ENCODE assay signal across 7 cellular contexts in genomic region chr11:3164138-3164539, GRCh38. TPM values are rescaled to one million over a fixed set of nuclear protein-coding genes. Genes with fewer than 3 reads are reported as not detected.
DNase-seq lines count a peak whose midpoint lies in the region.

No MANE protein-coding gene starts in this region.

- H3K9me3 ChIP-seq in iPS-20b (ENCODE audit: insufficient read depth, low read depth, low read length) = no peaks in the 10 kb centered on the region
- no peaks in the 10 kb centered on the region for H3K9me3 ChIP-seq in subcutaneous abdominal adipose tissue (ENCODE audit: control insufficient read depth in 5 of 5, low read length in 5 of 5)

- H3K4me1 ChIP-seq in iPS-20b (ENCODE audit: insufficient read depth, low read length) (peaks cover 10% of the 10 kb centered on the region; the same call in 1 of the 2 replicates), subcutaneous abdominal adipose tissue (ENCODE audit: control insufficient read depth in 5 of 5, insufficient read depth in 5 of 5, low read length in 5 of 5) (peaks cover 11 to 66% (median 65%) of the 10 kb centered on the region in 5 donors)

- H3K27ac ChIP-seq in angular gyrus (ENCODE audit: low read depth, low read length) (peak overlapping the region; percentile 4), iPS-20b (ENCODE audit: low read length) (no peak overlapping the region), subcutaneous abdominal adipose tissue (ENCODE audit: low read depth, low read length) (peak overlapping the region; percentile 46)

- peaks cover 75% of the 10 kb centered on the region for H3K27me3 ChIP-seq in iPS-20b (ENCODE audit: insufficient read depth, low read length)
- peaks cover 0 to 4% (median 3%) of the 10 kb centered on the region in 5 donors for H3K27me3 ChIP-seq in subcutaneous abdominal adipose tissue (ENCODE audit: control insufficient read depth in 5 of 5, insufficient read depth in 4 of 5, low read length in 5 of 5)

- H3K9ac ChIP-seq in iPS-20b (ENCODE audit: low read depth, low read length) (peak overlapping the region; percentile 13; the same call in 1 of the 2 replicates), subcutaneous abdominal adipose tissue (ENCODE audit: low read length in 5 of 5) (peak overlapping the region; percentile 65 to 87 (median 77))

- DNase-seq in Jurkat, Clone E6-1 (ENCODE audit: low read depth, low spot score) = no peak
- no peak for DNase-seq in cerebellar nuclear complex (lab: John Stamatoyannopoulos, UW)
- no peak for DNase-seq in activated CD8-positive, alpha-beta memory T cell treated with anti-CD3 and anti-CD28 coated beads, Interleukin-2, amount 50 U/mL, for 4 hours
- no peak for DNase-seq in NCI-H128 (lab: John Stamatoyannopoulos, UW; ENCODE audit: unreplicated experiment)

- H3K4me3 ChIP-seq in Jurkat, Clone E6-1 (ENCODE audit: low read length) = peak overlapping the region; percentile 91
- H3K4me3 ChIP-seq in iPS-20b (ENCODE audit: low read length) (peak overlapping the region; percentile 78), subcutaneous abdominal adipose tissue (ENCODE audit: low read depth in 1 of 5, low read length in 5 of 5) (peak overlapping the region; percentile 72 to 90 (median 83))

- H3K36me3 ChIP-seq in iPS-20b (ENCODE audit: insufficient read depth, low read depth, low read length) (no peaks in the 10 kb centered on the region), subcutaneous abdominal adipose tissue (ENCODE audit: control insufficient read depth in 5 of 5, insufficient read depth in 5 of 5, low read length in 5 of 5) (no peaks in the 10 kb centered on the region)

RNA-seq across cellular contexts. Expression of gene OSBPL5, which starts 1.0 kb away (rescaled TPM):
- polyA plus RNA-seq in Jurkat, Clone E6-1 (2012; ENCODE audit: insufficient read depth, insufficient read length) = 19.0 TPM

RNA-seq across cellular contexts. Expression of gene MRGPRG, which starts 54.5 kb away (rescaled TPM):
- polyA plus RNA-seq in Jurkat, Clone E6-1 (2012; ENCODE audit: insufficient read depth, insufficient read length) = not detected
